Comparison of ENCODE assay signal across 8 cellular contexts in the genomic region with DNA sequence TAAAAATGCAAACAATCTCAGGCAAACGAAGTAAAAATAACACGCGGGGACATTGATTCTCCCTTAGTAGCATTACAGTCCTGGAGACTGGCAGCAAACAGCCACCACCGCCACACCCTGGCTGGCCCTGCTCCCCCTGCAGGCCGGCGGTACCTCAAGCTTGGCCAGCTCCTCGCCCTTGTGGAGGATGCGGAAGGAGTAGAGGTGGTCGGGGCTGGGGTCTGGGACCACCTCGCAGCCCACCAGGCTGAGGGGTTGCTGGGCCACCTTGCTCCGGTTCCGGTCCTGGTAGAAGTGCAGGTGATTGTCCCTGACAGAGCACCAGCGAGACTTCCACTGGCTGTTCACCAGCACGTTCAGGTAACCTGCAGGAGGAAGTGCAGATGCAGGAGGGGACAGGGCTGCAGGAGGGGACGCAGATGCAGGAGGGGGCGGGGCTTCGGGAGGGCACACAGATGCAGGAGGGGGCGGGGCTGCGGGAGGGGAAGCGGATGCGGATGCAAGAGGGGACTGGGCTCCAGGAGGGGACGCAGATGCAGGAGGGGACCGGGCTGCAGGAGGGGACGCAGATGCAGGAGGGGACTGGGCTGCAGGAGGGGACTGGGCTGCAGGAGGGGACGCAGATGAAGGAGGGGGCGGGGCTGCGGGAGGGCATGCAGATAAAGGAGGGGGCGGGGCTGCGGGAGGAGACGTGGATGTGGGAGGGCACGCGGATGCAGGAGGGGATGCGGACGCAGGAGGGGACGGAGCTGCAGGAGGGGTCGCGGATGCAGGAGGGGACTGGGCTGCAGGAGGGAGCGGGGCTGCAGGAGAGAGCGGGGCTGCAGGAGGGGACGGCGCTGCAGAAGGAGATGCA.
A peak's percentile ranks its signal among the peaks of the same experiment; 100 is the strongest.
DNase-seq lines count a peak whose midpoint lies in the region; TF ChIP-seq lines count a peak whose summit lies in the region.

No MANE protein-coding gene starts in this region.

- no peak for DNase-seq in HFF-Myc (ENCODE audit: extremely low read depth, low read depth)
- DNase-seq in NCI-H146 (lab: John Stamatoyannopoulos, UW): peak; percentile 93
- peak; percentile 71 for DNase-seq in activated CD4-positive, alpha-beta T cell treated with anti-CD3 and anti-CD28 coated beads for 48 hours
- DNase-seq in stimulated activated CD8-positive, alpha-beta memory T cell treated with anti-CD3 and anti-CD28 coated beads, Interleukin-7, amount 100 ng/mL, for 48 hours (ENCODE audit: extremely low read depth in 1 of 2, low read depth in 1 of 2): peak; percentile 37 to 53
- no peak for DNase-seq in hippocampal formation (lab: John Stamatoyannopoulos, UW)

- peaks cover 0 to 8% of the 10 kb centered on the region in 2 donors for H3K36me3 ChIP-seq in duodenal mucosa (ENCODE audit: control insufficient read depth in 1 of 2, insufficient read depth in 2 of 2, low read length in 2 of 2)
- no peaks in the 10 kb centered on the region for H3K36me3 ChIP-seq in mucosa of stomach (ENCODE audit: control insufficient read depth, insufficient read depth, low read length)

- H3K27ac ChIP-seq in duodenal mucosa (ENCODE audit: low read depth, low read length): no peak overlapping the region

- peak overlapping the region; percentile 24 for H3K4me3 ChIP-seq in HFF-Myc (replicated peaks; ENCODE audit: low read depth, low read length)
- H3K4me3 ChIP-seq in duodenal mucosa (ENCODE audit: low read depth in 1 of 2, low read length in 2 of 2): peak overlapping the region; percentile 53 to 64
- peak overlapping the region; percentile 52 for H3K4me3 ChIP-seq in mucosa of stomach (ENCODE audit: low read length)

- peak; percentile 70 for TF ChIP-seq CTCF in GM12873 (IDR thresholded peaks at IDR 0.05; ENCODE audit: insufficient read depth, low read depth, low read length, missing control alignments)
- TF ChIP-seq CTCF in HFF-Myc (IDR thresholded peaks at IDR 0.05; ENCODE audit: low read depth, low read length, missing control alignments): peak; percentile 76

- H3K4me1 ChIP-seq in duodenal mucosa (ENCODE audit: control insufficient read depth in 1 of 2, insufficient read depth in 2 of 2, low read length in 2 of 2) (peaks cover 8 to 12% of the 10 kb centered on the region in 2 donors), mucosa of stomach (ENCODE audit: control insufficient read depth, insufficient read depth, low read length) (peaks cover 9% of the 10 kb centered on the region)

- peak overlapping the region; percentile 4 to 42 for H3K9ac ChIP-seq in duodenal mucosa (ENCODE audit: low read depth in 1 of 2, low read length in 2 of 2)
- H3K9ac ChIP-seq in mucosa of stomach (ENCODE audit: low read length): peak overlapping the region; percentile 45

- no peaks in the 10 kb centered on the region for H3K27me3 ChIP-seq in duodenal mucosa (ENCODE audit: control insufficient read depth in 1 of 2, insufficient read depth in 2 of 2, low read length in 2 of 2)
- no peaks in the 10 kb centered on the region for H3K27me3 ChIP-seq in mucosa of stomach (ENCODE audit: control insufficient read depth, insufficient read depth, low read length)

- H3K9me3 ChIP-seq in duodenal mucosa (ENCODE audit: control insufficient read depth in 1 of 2, low read length in 2 of 2) (no peaks in the 10 kb centered on the region), mucosa of stomach (ENCODE audit: control insufficient read depth, low read length) (no peaks in the 10 kb centered on the region)

Comparison
In these comparisons a context has a peak if more than half of its experiments do, and no peak if none do; other contexts are left out.
1. DNase-seq: peak in NCI-H146 (single experiment), activated CD4-positive, alpha-beta T cell treated with anti-CD3 and anti-CD28 coated beads for 48 hours (single experiment) and stimulated activated CD8-positive, alpha-beta memory T cell treated with anti-CD3 and anti-CD28 coated beads, Interleukin-7, amount 100 ng/mL, for 48 hours (2 of 2); none in HFF-Myc (single experiment) and hippocampal formation (0 of 2).
2. Peak in every context shown above with its lines, with median percentiles within 50 percentile points of each other: H3K4me3 ChIP-seq.